Comparison of ENCODE assay signal across 19 cellular contexts in the genomic region with DNA sequence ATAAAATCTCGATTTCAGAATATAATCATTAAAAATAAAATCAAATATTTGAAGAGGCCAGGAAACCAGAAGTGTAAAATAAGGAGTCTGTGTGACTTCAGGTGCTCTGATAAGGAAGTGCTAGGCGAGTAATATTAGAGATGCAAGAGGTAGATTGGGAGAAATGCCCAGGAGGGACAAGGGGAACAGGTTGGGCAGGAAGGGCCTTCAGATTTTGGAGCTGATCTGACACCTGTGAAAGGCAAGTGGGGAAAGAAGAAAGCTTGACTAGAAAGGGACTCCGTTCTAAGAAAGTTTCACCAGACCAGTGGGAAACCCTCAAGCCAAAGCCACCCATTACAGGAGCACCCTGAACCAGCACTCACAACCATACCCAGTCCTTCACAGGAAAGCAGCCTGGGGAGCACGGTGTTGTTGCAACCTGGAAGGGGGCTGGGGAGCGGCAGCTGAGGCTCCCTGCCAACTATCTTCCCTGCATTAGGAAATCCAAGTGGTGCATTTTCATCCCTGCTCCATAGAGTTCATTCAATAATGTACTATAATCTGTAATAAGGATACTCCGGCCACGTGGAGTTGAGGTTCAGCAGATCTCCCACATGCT. TPM values are rescaled to one million over a fixed set of nuclear protein-coding genes. Genes with fewer than 3 reads are reported as not detected.
"Had no signal": no experiment of that assay in that cellular context is flagged by ENCODE, and none has a peak within 500 bp of the region (broad histone marks: within the 10 kb centered on the region; RNA-seq: fewer than 3 reads in every experiment).

No MANE protein-coding gene starts in this region.

- H3K9ac ChIP-seq: parathyroid adenoma had no signal

- H3K27ac ChIP-seq: hepatocyte, parathyroid adenoma, psoas muscle, spleen, tibial nerve had no signal

- H3K27me3 ChIP-seq: hepatocyte, spleen, tibial nerve had no signal

- ATAC-seq: effector memory CD8-positive, alpha-beta T cell; naive thymus-derived CD4-positive, alpha-beta T cell; psoas muscle; sciatic nerve; stimulated activated memory B cell treated with anti-CD40 and anti-IgM and Interleukin-4, amounts not matched to agents 10 μg/mL and 1 μg/mL and 100 μg/mL, for 72 hours had no signal

- DNase-seq: effector memory CD8-positive, alpha-beta T cell; erythroblast; foreskin melanocyte; head of caudate nucleus; naive thymus-derived CD4-positive, alpha-beta T cell; nephron progenitor cell; psoas muscle; retina; spleen; stimulated activated CD4-positive, alpha-beta T cell treated with anti-CD3 and anti-CD28 coated beads, Interleukin-15, amount 100 ng/mL, for 24 hours; stimulated activated CD4-positive, alpha-beta T cell treated with anti-CD3 and anti-CD28 coated beads, Interleukin-1b, Interleukin-23, amount 100 ng/mL, for 48 hours; stimulated activated CD4-positive, alpha-beta T cell treated with anti-CD3 and anti-CD28 coated beads, Interleukin-4, amount 100 ng/mL, for 24 hours had no signal

- H3K4me3 ChIP-seq: hepatocyte, psoas muscle, spleen, tibial nerve had no signal

- H3K4me2 ChIP-seq: hepatocyte had no signal

- H2AFZ ChIP-seq: hepatocyte, parathyroid adenoma had no signal

- H3K4me1 ChIP-seq: parathyroid adenoma, psoas muscle had no signal

- H3K79me2 ChIP-seq: hepatocyte, parathyroid adenoma had no signal

- H3K9me3 ChIP-seq: psoas muscle, spleen, tibial nerve had no signal

- H3K36me3 ChIP-seq: spleen, tibial nerve had no signal

- FAIRE-seq: colon, urothelium cell line had no signal

RNA-seq across cellular contexts. Expression of gene GREB1L, which starts 57.5 kb away (rescaled TPM):
- total RNA-seq: naive thymus-derived CD4-positive, alpha-beta T cell had no signal
